In the genomic region with DNA sequence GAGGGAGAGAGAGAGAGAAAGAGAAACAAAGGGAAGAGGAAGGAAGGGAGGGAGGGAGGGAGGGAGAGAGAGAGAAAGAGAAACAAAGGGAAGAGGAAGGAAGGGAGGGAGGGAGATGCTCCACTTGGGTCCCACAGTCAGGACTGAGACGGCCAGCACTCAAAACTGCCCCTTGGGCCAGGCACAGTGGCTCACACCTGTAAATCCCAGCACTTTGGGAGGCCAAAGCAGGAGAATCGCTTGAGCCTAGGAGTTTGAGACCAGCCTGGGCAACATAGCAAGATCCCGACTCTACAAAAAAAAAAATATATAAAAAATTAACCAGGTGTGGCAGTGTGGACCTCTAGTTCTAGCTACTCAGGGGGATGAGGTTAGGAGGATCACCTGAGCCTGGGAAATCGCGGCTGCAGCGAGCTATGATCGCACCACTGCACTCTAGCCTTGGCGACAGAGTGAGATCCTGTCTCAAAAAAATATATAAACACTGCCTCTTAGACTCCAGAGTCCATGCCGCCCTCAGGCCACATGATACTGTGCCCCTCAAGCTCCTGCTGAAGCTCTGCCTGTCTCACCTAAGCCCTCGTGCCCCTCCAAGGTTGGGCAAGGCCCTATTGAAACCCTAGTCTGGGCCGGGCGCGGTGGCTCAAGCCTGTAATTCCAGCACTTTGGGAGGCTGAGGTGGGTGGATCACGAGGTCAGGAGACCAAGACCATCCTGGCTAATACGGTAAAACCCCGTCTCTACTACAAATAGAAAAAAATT, we compare ENCODE assay signal across 9 cellular contexts. TPM values are rescaled to one million over a fixed set of nuclear protein-coding genes. Genes with fewer than 3 reads are reported as not detected.
DNase-seq lines count a peak whose midpoint lies in the region; ATAC-seq, FAIRE-seq and TF ChIP-seq lines count a peak whose summit lies in the region.
"Not testable (repeated sequence)": the region's sequence is repeated elsewhere in the genome, so short reads cannot be mapped to it uniquely, and the experiment has no call there.
"Had no signal": no experiment of that assay in that cellular context is flagged by ENCODE, and none has a peak within 500 bp of the region (broad histone marks: within the 10 kb centered on the region; RNA-seq: fewer than 3 reads in every experiment).

No MANE protein-coding gene starts in this region.

- not testable (repeated sequence) for H3K4me1 ChIP-seq in HEK293 (ENCODE audit: control insufficient read depth, insufficient read depth, low read length)
- H3K4me1 ChIP-seq in K562 (replicated peaks in 1 of 2; ENCODE audit: control insufficient read depth in 2 of 2, insufficient read depth in 2 of 2, low read length in 2 of 2) (peaks cover 11 to 29% of the 10 kb centered on the region in 2 experiments; a peak in 4 of 5 replicates), esophagus (ENCODE audit: control insufficient read depth in 2 of 2, insufficient read depth in 2 of 2, low read length in 1 of 2) (peaks cover 9 to 16% of the 10 kb centered on the region in 2 donors), HepG2 (ENCODE audit: insufficient read depth, low read length) (peaks cover 65% of the 10 kb centered on the region), parathyroid adenoma (peaks cover 71% of the 10 kb centered on the region), upper lobe of left lung (peaks cover 77 to 87% (median 80%) of the 10 kb centered on the region in 4 donors)

- not testable (repeated sequence) for H4K20me1 ChIP-seq in K562 (replicated peaks; ENCODE audit: control insufficient read depth, insufficient read depth, low read length); HepG2 (ENCODE audit: insufficient read depth, low read length)

- POLR2A ChIA-PET in HEK293 (lab: Yijun Ruan, JAX); HepG2 (lab: Yijun Ruan, JAX): not testable (repeated sequence)
- POLR2A ChIA-PET in K562 (lab: Yijun Ruan, JAX), result interaction anchor here (0.6 kb wide), 1 partner anchor 35 kb away, joined by 3 read pairs; no protein-coding TSS in a partner anchor

- not testable (repeated sequence) for TF ChIP-seq EP300 in K562 (IDR thresholded peaks at IDR 0.05; ENCODE audit: low read length); HepG2 (IDR thresholded peaks at IDR 0.05; ENCODE audit: low read depth in 2 of 2, low read length in 2 of 2); HepG2 (CRISPR knock-in tag; IDR thresholded peaks at IDR 0.05; ENCODE audit: borderline replicate concordance); upper lobe of left lung (IDR thresholded peaks at IDR 0.05)

- peaks cover 44% of the 10 kb centered on the region for H3K36me3 Mint-ChIP-seq in activated CD4-positive, alpha-beta T cell treated with anti-CD3 and anti-CD28 coated beads, Interleukin-2, amount 10 ng/mL, durations not matched to agents 24 days and 14 days (ENCODE audit: low read depth)
- H3K36me3 Mint-ChIP-seq in stimulated activated naive CD8-positive, alpha-beta T cell treated with anti-CD3 and anti-CD28 coated beads, Interleukin-15, Interleukin-2, amounts not matched to agents 100 ng/mL and 50 ng/mL, for 24 hours (ENCODE audit: low read depth), result peaks cover 28% of the 10 kb centered on the region

- not testable (repeated sequence) for ATAC-seq in K562; HepG2; upper lobe of left lung (ENCODE audit: low FRiP score in 2 of 2)

- in situ Hi-C loops in K562 (cut with MboI); HepG2 (cut with HindIII; ENCODE audit: extremely low pct_ligation_motif_present, low pct_unique_long_range_greater_than_20kb): not testable (repeated sequence)

- H3K9me3 Mint-ChIP-seq in activated CD4-positive, alpha-beta T cell treated with anti-CD3 and anti-CD28 coated beads, Interleukin-2, amount 10 ng/mL, durations not matched to agents 24 days and 14 days; stimulated activated naive CD8-positive, alpha-beta T cell treated with anti-CD3 and anti-CD28 coated beads, Interleukin-15, Interleukin-2, amounts not matched to agents 100 ng/mL and 50 ng/mL, for 24 hours: not testable (repeated sequence)

- H3K36me3 ChIP-seq in HEK293 (ENCODE audit: control insufficient read depth in 2 of 2, insufficient read depth in 1 of 2, low read length in 2 of 2); HepG2 (replicated peaks in 1 of 2; ENCODE audit: control insufficient read depth in 1 of 2, insufficient read depth in 2 of 2, low read length in 2 of 2); parathyroid adenoma (ENCODE audit: control insufficient read depth, insufficient read depth, low read length): not testable (repeated sequence)
- H3K36me3 ChIP-seq in K562 (ENCODE audit: control insufficient read depth, insufficient read depth, low read length) (peaks cover 33% of the 10 kb centered on the region), esophagus (ENCODE audit: control insufficient read depth in 2 of 2, insufficient read depth in 2 of 2, low read length in 1 of 2) (peaks cover 0 to 10% of the 10 kb centered on the region in 2 donors), upper lobe of left lung (peaks cover 17 to 44% (median 32%) of the 10 kb centered on the region in 4 donors)

- not testable (repeated sequence) for FAIRE-seq in K562 (lab: Jason Lieb, UNC); HepG2 (lab: Jason Lieb, UNC)

- not testable (repeated sequence) for H3K9ac ChIP-seq in K562 (ENCODE audit: insufficient read depth in 1 of 2, low read depth in 2 of 2, low read length in 2 of 2)
- H3K9ac ChIP-seq in HepG2 (ENCODE audit: insufficient read depth, low read depth, low read length), result 0 out of 2 replicates have a peak overlapping the region, but pooled peaks have one; percentile 25
- H3K9ac ChIP-seq in parathyroid adenoma, result peak overlapping the region; percentile 74

- H3K9me3 ChIP-seq in HEK293 (ENCODE audit: control insufficient read depth, insufficient read depth, low read depth, low read length); K562 (replicated peaks; ENCODE audit: control insufficient read depth, insufficient read depth, low read depth, low read length); esophagus (ENCODE audit: control insufficient read depth in 2 of 2, insufficient read depth in 1 of 2, low read depth in 1 of 2, low read length in 1 of 2); HepG2 (ENCODE audit: low read length); parathyroid adenoma (ENCODE audit: control insufficient read depth, low read length); upper lobe of left lung: not testable (repeated sequence)

- not testable (repeated sequence) for H3K4me3 Mint-ChIP-seq in activated CD4-positive, alpha-beta T cell treated with anti-CD3 and anti-CD28 coated beads, Interleukin-2, amount 10 ng/mL, durations not matched to agents 24 days and 14 days; stimulated activated naive CD8-positive, alpha-beta T cell treated with anti-CD3 and anti-CD28 coated beads, Interleukin-15, Interleukin-2, amounts not matched to agents 100 ng/mL and 50 ng/mL, for 24 hours

- CTCF ChIA-PET in HEK293 (lab: Yijun Ruan, JAX), result interaction anchor here (0.6 kb wide), 1 partner anchor 12 kb away, joined by 3 read pairs; no protein-coding TSS in a partner anchor
- CTCF ChIA-PET in K562 (lab: Yijun Ruan, JAX; ENCODE audit: low intra/inter-chr PET ratio); HepG2 (lab: Yijun Ruan, JAX; ENCODE audit: low intra/inter-chr PET ratio, low total read pairs): not testable (repeated sequence)

- H3K9me1 ChIP-seq in K562 (ENCODE audit: control insufficient read depth, insufficient read depth, low read length), result not testable (repeated sequence)

- H3K4me2 ChIP-seq in K562 (ENCODE audit: insufficient read depth, low read length), result not testable (repeated sequence)
- H3K4me2 ChIP-seq in HepG2 (ENCODE audit: low read depth, low read length), result peak overlapping the region; percentile 51
- H3K4me2 ChIP-seq in parathyroid adenoma (ENCODE audit: low read length), result peak overlapping the region; percentile 52

- not testable (repeated sequence) for H3K27me3 ChIP-seq in K562 (ENCODE audit: control insufficient read depth in 2 of 2, insufficient read depth in 2 of 2, low read length in 2 of 2); esophagus (ENCODE audit: control insufficient read depth in 1 of 2, insufficient read depth in 2 of 2, low read length in 2 of 2); HepG2 (ENCODE audit: control insufficient read depth in 1 of 2, insufficient read depth in 2 of 2, low read length in 2 of 2); parathyroid adenoma (ENCODE audit: control insufficient read depth, insufficient read depth, low read length); upper lobe of left lung

- not testable (repeated sequence) for H3K27ac ChIP-seq in HEK293 (ENCODE audit: extremely low read depth, low read depth, low read length); K562 (ENCODE audit: extremely low read depth, low read depth, low read length); HepG2 (ENCODE audit: extremely low read length, insufficient read depth, low read length)
- H3K27ac ChIP-seq in esophagus (ENCODE audit: low read depth in 2 of 2, low read length in 1 of 2) (peak overlapping the region; percentile 40 to 47), parathyroid adenoma (peak overlapping the region; percentile 99), upper lobe of left lung (peak overlapping the region; percentile 84 to 96 (median 92))

- BruUV-seq in K562 (replicated peaks; lab: Mats Ljungman, UMichigan); HepG2 (replicated peaks; lab: Mats Ljungman, UMichigan): not testable (repeated sequence)

- TF ChIP-seq RAD21 in K562 (CRISPR knock-in tag; conservative IDR thresholded peaks at IDR 0.05 in 1 of 2, IDR thresholded peaks at IDR 0.05 in 1 of 2); HepG2 (CRISPR knock-in tag; IDR thresholded peaks at IDR 0.05): not testable (repeated sequence)

- H3K4me1 Mint-ChIP-seq in activated CD4-positive, alpha-beta T cell treated with anti-CD3 and anti-CD28 coated beads, Interleukin-2, amount 10 ng/mL, durations not matched to agents 24 days and 14 days, result peaks cover 66% of the 10 kb centered on the region
- H3K4me1 Mint-ChIP-seq in stimulated activated naive CD8-positive, alpha-beta T cell treated with anti-CD3 and anti-CD28 coated beads, Interleukin-15, Interleukin-2, amounts not matched to agents 100 ng/mL and 50 ng/mL, for 24 hours (ENCODE audit: low read depth), result peaks cover 70% of the 10 kb centered on the region

- not testable (repeated sequence) for H2AFZ ChIP-seq in K562 (ENCODE audit: low read depth, low read length); HepG2 (ENCODE audit: low read length)
- H2AFZ ChIP-seq in parathyroid adenoma, result peak overlapping the region; percentile 25

- not testable (repeated sequence) for TF ChIP-seq POLR2A in K562 (conservative IDR thresholded peaks at IDR 0.05); HepG2 (IDR thresholded peaks at IDR 0.05; ENCODE audit: insufficient read depth in 1 of 2, low read depth in 2 of 2, low read length in 2 of 2); upper lobe of left lung (IDR thresholded peaks at IDR 0.05)

- intact Hi-C loops in activated CD4-positive, alpha-beta T cell treated with anti-CD3 and anti-CD28 coated beads, Interleukin-2, amount 10 ng/mL, durations not matched to agents 24 days and 14 days (cut with micrococcal nuclease); K562 (cut with micrococcal nuclease); HepG2 (cut with micrococcal nuclease; ENCODE audit: unreplicated experiment): not testable (repeated sequence)

- not testable (repeated sequence) for TF ChIP-seq CTCF in HEK293 (tag by site-specific recombination; IDR thresholded peaks at IDR 0.05); K562 (IDR thresholded peaks at IDR 0.05 in 2 of 3, conservative IDR thresholded peaks at IDR 0.05 in 1 of 3; ENCODE audit: insufficient read depth in 2 of 3, low read depth in 1 of 3, low read length in 3 of 3); HepG2 (CRISPR knock-in tag; IDR thresholded peaks at IDR 0.05); parathyroid adenoma (IDR thresholded peaks at IDR 0.05); upper lobe of left lung (IDR thresholded peaks at IDR 0.05)

- H3K27ac Mint-ChIP-seq in activated CD4-positive, alpha-beta T cell treated with anti-CD3 and anti-CD28 coated beads, Interleukin-2, amount 10 ng/mL, durations not matched to agents 24 days and 14 days, result peak overlapping the region; percentile 11
- H3K27ac Mint-ChIP-seq in stimulated activated naive CD8-positive, alpha-beta T cell treated with anti-CD3 and anti-CD28 coated beads, Interleukin-15, Interleukin-2, amounts not matched to agents 100 ng/mL and 50 ng/mL, for 24 hours, result peak overlapping the region; percentile 11

- DNase-seq in activated CD4-positive, alpha-beta T cell treated with anti-CD3 and anti-CD28 coated beads, Interleukin-2, amount 10 ng/mL, durations not matched to agents 24 days and 14 days; K562 (ENCODE audit: extremely low read depth in 1 of 4, low spot score in 3 of 4); HepG2 (ENCODE audit: low spot score); upper lobe of left lung: not testable (repeated sequence)

- 83% methylated on average over 13 of the region's 16 CpGs for WGBS in K562 (ENCODE audit: insufficient coverage, low coverage, missing lambda C conversion rate)
- WGBS in esophagus, 2 donors, result 85 to 88% methylated on average over 16 of the region's 16 CpGs
- 37% methylated on average over 16 of the region's 16 CpGs for WGBS in HepG2 (ENCODE audit: low lambda C conversion rate)
- WGBS in upper lobe of left lung, 2 donors, result 75 to 80% methylated on average over 16 of the region's 16 CpGs

- H3K4me3 ChIP-seq in HEK293 (ENCODE audit: low read depth, low read length); K562; esophagus (ENCODE audit: low read depth in 1 of 2, low read length in 2 of 2); HepG2 (replicated peaks in 1 of 3; ENCODE audit: insufficient read depth in 1 of 3, low read depth in 2 of 3, low read length in 3 of 3); upper lobe of left lung: not testable (repeated sequence)
- peak overlapping the region; percentile 17 for H3K4me3 ChIP-seq in parathyroid adenoma (ENCODE audit: low read depth, low read length)

- H3K27me3 Mint-ChIP-seq in activated CD4-positive, alpha-beta T cell treated with anti-CD3 and anti-CD28 coated beads, Interleukin-2, amount 10 ng/mL, durations not matched to agents 24 days and 14 days; stimulated activated naive CD8-positive, alpha-beta T cell treated with anti-CD3 and anti-CD28 coated beads, Interleukin-15, Interleukin-2, amounts not matched to agents 100 ng/mL and 50 ng/mL, for 24 hours: not testable (repeated sequence)

- H3K79me2 ChIP-seq in K562 (ENCODE audit: control insufficient read depth, insufficient read depth, low read length); HepG2 (ENCODE audit: insufficient read depth, low read length); parathyroid adenoma: not testable (repeated sequence)

RNA-seq across cellular contexts. Expression of gene ARRDC2, which starts 8.4 kb away (rescaled TPM):
- total RNA-seq in activated CD4-positive, alpha-beta T cell treated with anti-CD3 and anti-CD28 coated beads, Interleukin-2, amount 10 ng/mL, durations not matched to agents 24 days and 14 days, result 41.3 and 41.7 TPM in 2 replicates
- 23.6 and 51.1 TPM in 2 replicates for total RNA-seq in K562 (2011; cell fraction: chromatin; rRNA removed; ENCODE audit: low replicate concordance)
- 35.1 and 37.9 TPM in 2 replicates for total RNA-seq in K562 (2011; cell fraction: nucleolus; rRNA removed)
- 17.8 and 21.5 TPM in 2 replicates for total RNA-seq in K562 (2011; cell fraction: nucleoplasm; rRNA removed)
- total RNA-seq in K562 (2014; rRNA removed), result 25.6 and 25.9 TPM in 2 replicates
- 12.2 and 13.1 TPM in 2 replicates for total RNA-seq in K562 (2014; rRNA removed; fragmentation: Illumina TruSeq; extraction: Trizol)
- 16.0 and 16.1 TPM in 2 replicates for total RNA-seq in K562 (2015; rRNA removed; fragmentation: Illumina TruSeq; extraction: Trizol)
- total RNA-seq in K562 (2021), result 23.3 and 27.4 TPM in 2 replicates
- 11.5 and 15.2 TPM in 2 replicates for polyA plus RNA-seq in K562 (2011; rRNA removed)
- 9.5 and 28.8 TPM in 2 replicates for polyA plus RNA-seq in K562 (2011; cell fraction: cytosol; rRNA removed)
- polyA plus RNA-seq in K562 (2011; cell fraction: nucleus; rRNA removed), result 18.6 and 37.6 TPM in 2 replicates
- polyA plus RNA-seq in K562 (2012), result 13.2 and 16.4 TPM in 2 replicates
- polyA plus RNA-seq in K562 (2014; fragmentation: Illumina TruSeq; extraction: Trizol), result 12.7 and 15.6 TPM in 2 replicates
- 1 to 10 TPM; 1.9 to 2.7 TPM for polyA plus RNA-seq in K562 (2014; fragmentation: Nextera tagmentation; extraction: Ambion mirVana)
- 25.7 and 25.8 TPM in 2 replicates for polyA plus RNA-seq in K562 (2014; rRNA removed)
- polyA minus RNA-seq in K562 (2011; rRNA and poly(A)+ RNA removed), result 4.2 and 6.4 TPM in 2 replicates
- polyA minus RNA-seq in K562 (2011; cell fraction: cytosol; rRNA and poly(A)+ RNA removed), result 10.2 and 11.2 TPM in 2 replicates
- polyA minus RNA-seq in K562 (2011; cell fraction: nucleus; rRNA and poly(A)+ RNA removed), result 10.5 and 11.0 TPM in 2 replicates
- 10 to 100 TPM; 10.9 to 24.0 TPM for polyA plus RNA-seq in esophagus
- 1.7 and 2.1 TPM in 2 replicates for total RNA-seq in HepG2 (2016; rRNA removed; fragmentation: Illumina TruSeq; extraction: Trizol)
- total RNA-seq in HepG2 (2016; cell fraction: cytosol; rRNA removed; fragmentation: Illumina TruSeq; extraction: Trizol; ENCODE audit: low read depth), result 0.51 and 0.71 TPM in 2 replicates
- 1.5 and 2.6 TPM in 2 replicates for total RNA-seq in HepG2 (2016; cell fraction: insoluble cytoplasmic fraction; rRNA removed; fragmentation: Illumina TruSeq; extraction: Trizol)
- 1.7 TPM in 2 replicates for total RNA-seq in HepG2 (2016; cell fraction: membrane; rRNA removed; fragmentation: Illumina TruSeq; extraction: Trizol)
- 1.2 and 1.4 TPM in 2 replicates for total RNA-seq in HepG2 (2016; cell fraction: nucleus; rRNA removed; fragmentation: Illumina TruSeq; extraction: Trizol)
- polyA plus RNA-seq in HepG2 (2011; rRNA removed), result 3.4 and 4.3 TPM in 2 replicates
- polyA plus RNA-seq in HepG2 (2011; cell fraction: cytosol; rRNA removed), result 3.1 and 3.7 TPM in 2 replicates
- polyA plus RNA-seq in HepG2 (2011; cell fraction: nucleus; rRNA removed), result 10.9 and 11.3 TPM in 2 replicates
- polyA plus RNA-seq in HepG2 (2012), result 2.3 and 4.0 TPM in 2 replicates
- 0.66 and 0.83 TPM in 2 replicates for polyA plus RNA-seq in HepG2 (2016; cell fraction: cytosol; fragmentation: Illumina TruSeq; extraction: Trizol; ENCODE audit: low read depth)
- polyA plus RNA-seq in HepG2 (2016; cell fraction: insoluble cytoplasmic fraction; fragmentation: Illumina TruSeq; extraction: Trizol; ENCODE audit: low read depth), result 2.1 and 2.3 TPM in 2 replicates
- 1.2 and 1.6 TPM in 2 replicates for polyA plus RNA-seq in HepG2 (2016; cell fraction: membrane; fragmentation: Illumina TruSeq; extraction: Trizol; ENCODE audit: low read depth)
- 3.6 and 6.3 TPM in 2 replicates for polyA plus RNA-seq in HepG2 (2016; cell fraction: nucleus; fragmentation: Illumina TruSeq; extraction: Trizol; ENCODE audit: insufficient read depth, low read depth)
- 4.7 and 13.8 TPM in 2 replicates for polyA minus RNA-seq in HepG2 (2011; rRNA and poly(A)+ RNA removed; ENCODE audit: low replicate concordance)
- 1.2 and 2.5 TPM in 2 replicates for polyA minus RNA-seq in HepG2 (2011; cell fraction: cytosol; rRNA and poly(A)+ RNA removed)
- polyA minus RNA-seq in HepG2 (2011; cell fraction: nucleus; rRNA and poly(A)+ RNA removed), result 1.4 and 2.7 TPM in 2 replicates
- 100 to 1,000 TPM in 2 of 6 donors, 10 to 100 TPM in 4; 53.6 to 253 (median 78.8) TPM for total RNA-seq in upper lobe of left lung

RNA-seq across cellular contexts. Expression of gene KCNN1, which starts 49.5 kb away (rescaled TPM):
- total RNA-seq in activated CD4-positive, alpha-beta T cell treated with anti-CD3 and anti-CD28 coated beads, Interleukin-2, amount 10 ng/mL, durations not matched to agents 24 days and 14 days, result 0.62 TPM in 1 of 2 replicates, not detected in the other
- 1.2 and 3.6 TPM in 2 replicates for total RNA-seq in K562 (2011; cell fraction: chromatin; rRNA removed; ENCODE audit: low replicate concordance)
- total RNA-seq in K562 (2011; cell fraction: nucleolus; rRNA removed), result 2.8 TPM in 2 replicates
- total RNA-seq in K562 (2011; cell fraction: nucleoplasm; rRNA removed), result 1.5 and 2.7 TPM in 2 replicates
- total RNA-seq in K562 (2014; rRNA removed) (1.4 and 5.2 TPM in 2 replicates), K562 (2014; rRNA removed; fragmentation: Illumina TruSeq; extraction: Trizol) (0.22 and 0.33 TPM in 2 replicates), K562 (2015; rRNA removed; fragmentation: Illumina TruSeq; extraction: Trizol) (0.72 and 0.98 TPM in 2 replicates), K562 (2021) (4.7 and 6.2 TPM in 2 replicates), HepG2 (2016; rRNA removed; fragmentation: Illumina TruSeq; extraction: Trizol) (0.04 TPM in 1 of 2 replicates, not detected in the other), upper lobe of left lung (under 1 TPM in 2 of 6 donors, not detected in 4; 0.34 to 0.37 TPM)
- polyA plus RNA-seq in K562 (2011; rRNA removed) (1.4 and 2.9 TPM in 2 replicates), K562 (2014; fragmentation: Illumina TruSeq; extraction: Trizol) (0.25 and 1.1 TPM in 2 replicates), K562 (2014; fragmentation: Nextera tagmentation; extraction: Ambion mirVana) (under 1 TPM; 0.01 to 0.04 TPM), K562 (2014; rRNA removed) (1.3 and 3.2 TPM in 2 replicates), esophagus (under 1 TPM; 0.02 TPM), HepG2 (2011; rRNA removed) (not detected in 2 replicates)
- polyA plus RNA-seq in K562 (2011; cell fraction: cytosol; rRNA removed), result 4.5 and 7.9 TPM in 2 replicates
- 2.2 and 3.5 TPM in 2 replicates for polyA plus RNA-seq in K562 (2011; cell fraction: nucleus; rRNA removed)
- 2.7 and 5.0 TPM in 2 replicates for polyA plus RNA-seq in K562 (2012)
- polyA minus RNA-seq in K562 (2011; rRNA and poly(A)+ RNA removed), result 1.2 and 1.5 TPM in 2 replicates
- 3.6 and 4.8 TPM in 2 replicates for polyA minus RNA-seq in K562 (2011; cell fraction: cytosol; rRNA and poly(A)+ RNA removed)
- polyA minus RNA-seq in K562 (2011; cell fraction: nucleus; rRNA and poly(A)+ RNA removed), result 2.2 and 2.4 TPM in 2 replicates
- total RNA-seq in HepG2 (2016; cell fraction: cytosol; rRNA removed; fragmentation: Illumina TruSeq; extraction: Trizol; ENCODE audit: low read depth), result not detected in 2 replicates
- 0.09 TPM in 1 of 2 replicates, not detected in the other for total RNA-seq in HepG2 (2016; cell fraction: insoluble cytoplasmic fraction; rRNA removed; fragmentation: Illumina TruSeq; extraction: Trizol)
- not detected in 2 replicates for total RNA-seq in HepG2 (2016; cell fraction: membrane; rRNA removed; fragmentation: Illumina TruSeq; extraction: Trizol)
- total RNA-seq in HepG2 (2016; cell fraction: nucleus; rRNA removed; fragmentation: Illumina TruSeq; extraction: Trizol), result not detected in 2 replicates
- polyA plus RNA-seq in HepG2 (2011; cell fraction: cytosol; rRNA removed), result 0.05 TPM in 1 of 2 replicates, not detected in the other
- 0.14 TPM in 1 of 2 replicates, not detected in the other for polyA plus RNA-seq in HepG2 (2011; cell fraction: nucleus; rRNA removed)
- not detected in 2 replicates for polyA plus RNA-seq in HepG2 (2012)
- not detected in 2 replicates for polyA plus RNA-seq in HepG2 (2016; cell fraction: cytosol; fragmentation: Illumina TruSeq; extraction: Trizol; ENCODE audit: low read depth)
- not detected in 2 replicates for polyA plus RNA-seq in HepG2 (2016; cell fraction: insoluble cytoplasmic fraction; fragmentation: Illumina TruSeq; extraction: Trizol; ENCODE audit: low read depth)
- not detected in 2 replicates for polyA plus RNA-seq in HepG2 (2016; cell fraction: membrane; fragmentation: Illumina TruSeq; extraction: Trizol; ENCODE audit: low read depth)
- not detected in 2 replicates for polyA plus RNA-seq in HepG2 (2016; cell fraction: nucleus; fragmentation: Illumina TruSeq; extraction: Trizol; ENCODE audit: insufficient read depth, low read depth)
- polyA minus RNA-seq in HepG2 (2011; rRNA and poly(A)+ RNA removed; ENCODE audit: low replicate concordance), result 0.30 TPM in 1 of 2 replicates, not detected in the other
- not detected in 2 replicates for polyA minus RNA-seq in HepG2 (2011; cell fraction: cytosol; rRNA and poly(A)+ RNA removed)
- not detected in 2 replicates for polyA minus RNA-seq in HepG2 (2011; cell fraction: nucleus; rRNA and poly(A)+ RNA removed)
- total RNA-seq: myocyte had no signal
